ENCODE assay signal across 17 cellular contexts in genomic region chr13:40178130-40178529, GRCh38.
DNase-seq lines count a peak whose midpoint lies in the region; ATAC-seq and TF ChIP-seq lines count a peak whose summit lies in the region.
"Had no signal": no experiment of that assay in that cellular context is flagged by ENCODE, and none has a peak within 500 bp of the region (broad histone marks: within the 10 kb centered on the region; RNA-seq: fewer than 3 reads in every experiment).

No MANE protein-coding gene starts in this region.

- no peak overlapping the region for H3K27ac Mint-ChIP-seq in activated naive CD4-positive, alpha-beta T cell treated with anti-CD3 and anti-CD28 coated beads for 36 hours
- peak overlapping the region; percentile 41 for H3K27ac Mint-ChIP-seq in activated T-helper 1 cell treated with anti-CD3 and anti-CD28 coated beads, Interleukin-12 subunit alpha, Interleukin-12 subunit beta, Interleukin-2, Interleukin-4 antibody, amounts not matched to agents 30 ng/mL and 10 ng/mL and 1 ng/mL, durations not matched to agents 14 hours and 24 hours and 36 hours
- peak overlapping the region in 9 of 10 donors; percentile 1 to 90 (median 65) for H3K27ac Mint-ChIP-seq in naive thymus-derived CD8-positive, alpha-beta T cell
- H3K27ac Mint-ChIP-seq: H9, IgD-negative memory B cell had no signal

- peaks cover 0 to 3% (median 2%) of the 10 kb centered on the region in 4 donors for H3K4me1 ChIP-seq in stomach

- H3K9me3 Mint-ChIP-seq in activated naive CD4-positive, alpha-beta T cell treated with anti-CD3 and anti-CD28 coated beads for 36 hours: no peaks in the 10 kb centered on the region
- H3K9me3 Mint-ChIP-seq in activated T-helper 1 cell treated with anti-CD3 and anti-CD28 coated beads, Interleukin-12 subunit alpha, Interleukin-12 subunit beta, Interleukin-2, Interleukin-4 antibody, amounts not matched to agents 30 ng/mL and 10 ng/mL and 1 ng/mL, durations not matched to agents 14 hours and 24 hours and 36 hours: no peaks in the 10 kb centered on the region
- H3K9me3 Mint-ChIP-seq in naive thymus-derived CD8-positive, alpha-beta T cell: peaks cover 0 to 4% (median 0%) of the 10 kb centered on the region in 9 donors
- H3K9me3 Mint-ChIP-seq: CD4-positive, alpha-beta memory T cell; H9; IgD-negative memory B cell had no signal

- H3K9me3 ChIP-seq in stomach: no peaks in the 10 kb centered on the region

- no peak overlapping the region for H3K4me3 ChIP-seq in stomach

- H3K27ac ChIP-seq in stomach: no peak overlapping the region

- POLR2A ChIA-PET in naive thymus-derived CD8-positive, alpha-beta T cell (lab: Charles Lee): interaction anchor here (0.5 to 5.3 kb wide), 4 partner anchors 9 to 96 kb away, joined by 3 to 31 read pairs (median 4); no protein-coding TSS in a partner anchor

- no peak for TF ChIP-seq POLR2A in stomach (IDR thresholded peaks at IDR 0.05)

- CTCF ChIA-PET in activated naive CD4-positive, alpha-beta T cell treated with anti-CD3 and anti-CD28 coated beads for 36 hours (lab: Charles Lee): interaction anchor here (0.6 to 0.8 kb wide), 2 partner anchors 12 to 1095 kb away, joined by 3 read pairs; no protein-coding TSS in a partner anchor

- H3K4me3 Mint-ChIP-seq in activated naive CD4-positive, alpha-beta T cell treated with anti-CD3 and anti-CD28 coated beads for 36 hours: no peak overlapping the region
- peak overlapping the region; percentile 35 for H3K4me3 Mint-ChIP-seq in activated T-helper 1 cell treated with anti-CD3 and anti-CD28 coated beads, Interleukin-12 subunit alpha, Interleukin-12 subunit beta, Interleukin-2, Interleukin-4 antibody, amounts not matched to agents 30 ng/mL and 10 ng/mL and 1 ng/mL, durations not matched to agents 14 hours and 24 hours and 36 hours
- H3K4me3 Mint-ChIP-seq in naive thymus-derived CD8-positive, alpha-beta T cell: peak overlapping the region in 7 of 10 donors; percentile 1 to 65 (median 29)
- H3K4me3 Mint-ChIP-seq: H9, IgD-negative memory B cell had no signal

- peaks cover 0 to 6% (median 0%) of the 10 kb centered on the region in 3 donors for H3K27me3 ChIP-seq in stomach

- peaks cover 41% of the 10 kb centered on the region for H3K4me1 Mint-ChIP-seq in activated naive CD4-positive, alpha-beta T cell treated with anti-CD3 and anti-CD28 coated beads for 36 hours (ENCODE audit: low read depth)
- H3K4me1 Mint-ChIP-seq in activated T-helper 1 cell treated with anti-CD3 and anti-CD28 coated beads, Interleukin-12 subunit alpha, Interleukin-12 subunit beta, Interleukin-2, Interleukin-4 antibody, amounts not matched to agents 30 ng/mL and 10 ng/mL and 1 ng/mL, durations not matched to agents 14 hours and 24 hours and 36 hours (ENCODE audit: low read depth): peaks cover 55% of the 10 kb centered on the region
- H3K4me1 Mint-ChIP-seq in naive thymus-derived CD8-positive, alpha-beta T cell: peaks cover 24 to 52% (median 37%) of the 10 kb centered on the region in 4 donors

- no peaks in the 10 kb centered on the region for H3K27me3 Mint-ChIP-seq in activated naive CD4-positive, alpha-beta T cell treated with anti-CD3 and anti-CD28 coated beads for 36 hours (ENCODE audit: low read depth)
- H3K27me3 Mint-ChIP-seq in activated T-helper 1 cell treated with anti-CD3 and anti-CD28 coated beads, Interleukin-12 subunit alpha, Interleukin-12 subunit beta, Interleukin-2, Interleukin-4 antibody, amounts not matched to agents 30 ng/mL and 10 ng/mL and 1 ng/mL, durations not matched to agents 14 hours and 24 hours and 36 hours (ENCODE audit: insufficient read depth): peaks cover 2% of the 10 kb centered on the region
- no peaks in the 10 kb centered on the region for H3K27me3 Mint-ChIP-seq in naive thymus-derived CD8-positive, alpha-beta T cell
- H3K27me3 Mint-ChIP-seq: CD4-positive, alpha-beta memory T cell; IgD-negative memory B cell had no signal

- peak; percentile 45 for DNase-seq in activated naive CD4-positive, alpha-beta T cell treated with anti-CD3 and anti-CD28 coated beads for 36 hours
- no peak for DNase-seq in activated naive CD4-positive, alpha-beta T cell treated with anti-CD3 and anti-CD28 coated beads, Interleukin-2, amount 50 U/mL, for 16 hours
- DNase-seq in H4 (ENCODE audit: low spot score) (peak; percentile 56), stomach (no peak)
- DNase-seq in activated T-helper 1 cell treated with anti-CD3 and anti-CD28 coated beads, Interleukin-12 subunit alpha, Interleukin-12 subunit beta, Interleukin-2, Interleukin-4 antibody, amounts not matched to agents 30 ng/mL and 10 ng/mL and 1 ng/mL, durations not matched to agents 14 hours and 24 hours and 36 hours (ENCODE audit: low spot score): no peak
- DNase-seq in naive thymus-derived CD8-positive, alpha-beta T cell: no peak
- DNase-seq: CD4-positive, alpha-beta memory T cell; H9; Kasumi-1; NCI-H1105; NCI-H1694; NCI-H2107; NCI-H345; NCI-H526 treated with DMSO at 0.1 percent for 48 hours; Right ventricle myocardium superior had no signal

- H3K36me3 Mint-ChIP-seq in activated naive CD4-positive, alpha-beta T cell treated with anti-CD3 and anti-CD28 coated beads for 36 hours (ENCODE audit: low read depth): no peaks in the 10 kb centered on the region
- H3K36me3 Mint-ChIP-seq in activated T-helper 1 cell treated with anti-CD3 and anti-CD28 coated beads, Interleukin-12 subunit alpha, Interleukin-12 subunit beta, Interleukin-2, Interleukin-4 antibody, amounts not matched to agents 30 ng/mL and 10 ng/mL and 1 ng/mL, durations not matched to agents 14 hours and 24 hours and 36 hours (ENCODE audit: low read depth): peaks cover 4% of the 10 kb centered on the region
- H3K36me3 Mint-ChIP-seq in naive thymus-derived CD8-positive, alpha-beta T cell: peaks cover 0 to 2% (median 0%) of the 10 kb centered on the region in 3 donors
- H3K36me3 Mint-ChIP-seq: CD4-positive, alpha-beta memory T cell had no signal

- 73 to 86% (median 80%) methylated on average over 5 of the region's 5 CpGs for WGBS in stomach, 5 donors

- ATAC-seq in naive thymus-derived CD8-positive, alpha-beta T cell: peak; percentile 37 to 61
- ATAC-seq in HG02885 (IDR thresholded peaks at IDR 0.05; ENCODE audit: poor library complexity, unreplicated experiment): no peak

- no peak for TF ChIP-seq EP300 in stomach (IDR thresholded peaks at IDR 0.05)

- H3K36me3 ChIP-seq in stomach: no peaks in the 10 kb centered on the region

- no peak for TF ChIP-seq CTCF in stomach (IDR thresholded peaks at IDR 0.05)

- intact Hi-C loops in activated naive CD4-positive, alpha-beta T cell treated with anti-CD3 and anti-CD28 coated beads for 36 hours (cut with micrococcal nuclease): no loop called here
- intact Hi-C loops in activated T-helper 1 cell treated with anti-CD3 and anti-CD28 coated beads, Interleukin-12 subunit alpha, Interleukin-12 subunit beta, Interleukin-2, Interleukin-4 antibody, amounts not matched to agents 30 ng/mL and 10 ng/mL and 1 ng/mL, durations not matched to agents 14 hours and 24 hours and 36 hours (cut with micrococcal nuclease): no loop called here
- intact Hi-C loops in stomach (cut with DNase I; ENCODE audit: low total_unique reads): no loop called here

Comparison
In these comparisons a context has a peak if more than half of its experiments do, and no peak if none do; other contexts are left out.
1. DNase-seq: peak in activated naive CD4-positive, alpha-beta T cell treated with anti-CD3 and anti-CD28 coated beads for 36 hours (single experiment) and H4 (single experiment); none in activated naive CD4-positive, alpha-beta T cell treated with anti-CD3 and anti-CD28 coated beads, Interleukin-2, amount 50 U/mL, for 16 hours (single experiment), activated T-helper 1 cell treated with anti-CD3 and anti-CD28 coated beads, Interleukin-12 subunit alpha, Interleukin-12 subunit beta, Interleukin-2, Interleukin-4 antibody, amounts not matched to agents 30 ng/mL and 10 ng/mL and 1 ng/mL, durations not matched to agents 14 hours and 24 hours and 36 hours (single experiment), naive thymus-derived CD8-positive, alpha-beta T cell (0 of 10) and stomach (single experiment).